ENCODE assay signal across 1 cellular context in genomic region chr5:16610896-16611295, GRCh38. TPM values are rescaled to one million over a fixed set of nuclear protein-coding genes. Genes with fewer than 3 reads are reported as not detected.
"Had no signal": no experiment of that assay in that cellular context is flagged by ENCODE, and none has a peak within 500 bp of the region (broad histone marks: within the 10 kb centered on the region; RNA-seq: fewer than 3 reads in every experiment).

No MANE protein-coding gene starts in this region.

RNA-seq across cellular contexts. Expression of gene RETREG1, which starts 5.9 kb away (rescaled TPM):
- total RNA-seq: G401 had no signal
